In genomic region chr11:69207165-69207889, GRCh38 we compare ENCODE assay signal across 1 cellular context.
TF ChIP-seq lines count a peak whose summit lies in the region.

No MANE protein-coding gene starts in this region.

TF ChIP-seq in HepG2, 621 proteins besides CTCF, POLR2A, EP300 and RAD21:
- TF ChIP-seq ZSCAN5A (CRISPR knock-in tag; IDR thresholded peaks at IDR 0.05; ENCODE audit: borderline replicate concordance), result no peak
- no peak for TF ChIP-seq ZNF646 (CRISPR knock-in tag; IDR thresholded peaks at IDR 0.05)
- TF ChIP-seq ATF7 (IDR thresholded peaks at IDR 0.05), result no peak
- TF ChIP-seq ATF7 (CRISPR knock-in tag; IDR thresholded peaks at IDR 0.05), result no peak
- TF ChIP-seq CREB1 (IDR thresholded peaks at IDR 0.05), result peak; percentile 53; the same call in 1 of the 2 replicates
- TF ChIP-seq CREB1 (CRISPR knock-in tag; IDR thresholded peaks at IDR 0.05), result no peak
- no peak for TF ChIP-seq ZNF605 (CRISPR knock-in tag; IDR thresholded peaks at IDR 0.05)
- peak; percentile 88 for TF ChIP-seq ZNF768 (CRISPR knock-in tag; IDR thresholded peaks at IDR 0.05)
